12 cellular contexts compared by ENCODE assay signal in the genomic region with DNA sequence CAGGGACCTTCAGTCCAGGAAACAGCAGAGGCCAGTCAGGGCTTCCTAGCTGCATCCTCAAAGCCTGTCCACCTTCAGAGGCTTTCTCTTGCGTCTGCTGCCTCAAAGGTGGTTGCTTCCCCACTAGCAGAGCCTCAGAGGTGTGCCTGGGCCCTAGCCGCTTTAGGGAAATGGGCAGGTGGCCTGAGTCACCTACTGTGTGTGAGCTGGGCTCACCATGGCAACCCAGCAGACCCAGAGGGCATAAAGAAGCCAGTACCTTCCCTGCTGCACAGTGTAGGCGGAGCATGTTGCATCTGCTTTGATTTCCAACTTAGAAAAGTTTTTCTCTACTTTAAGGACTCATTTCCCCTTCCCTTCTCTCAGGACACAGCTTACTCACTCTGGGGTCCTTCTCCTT. TPM values are rescaled to one million over a fixed set of nuclear protein-coding genes. Genes with fewer than 3 reads are reported as not detected.
DNase-seq lines count a peak whose midpoint lies in the region; ATAC-seq, FAIRE-seq and TF ChIP-seq lines count a peak whose summit lies in the region.
"Had no signal": no experiment of that assay in that cellular context is flagged by ENCODE, and none has a peak within 500 bp of the region (broad histone marks: within the 10 kb centered on the region; RNA-seq: fewer than 3 reads in every experiment).

No MANE protein-coding gene starts in this region.

- H3K9me3 Mint-ChIP-seq in T-helper 2 cell treated with Interferon-gamma antibody and Interleukin-4, amounts not matched to agents 5 μg/mL and 100 μg/mL, for 36 hours: no peaks in the 10 kb centered on the region
- no peaks in the 10 kb centered on the region for H3K9me3 Mint-ChIP-seq in stimulated activated effector memory CD8-positive, alpha-beta T cell treated with anti-CD3 and anti-CD28 coated beads, Interleukin-12 subunit alpha, Interleukin-12 subunit beta, amount 100 ng/mL, for 72 hours
- H3K9me3 Mint-ChIP-seq: dendritic cell treated with granulocyte-macrophage colony-stimulating factor and Interleukin-4, amounts not matched to agents 40 ng/mL and 50 ng/mL, for 4 days had no signal

- BruUV-seq in PC-9 (replicated peaks; lab: Mats Ljungman, UMichigan): no TSS peak

- no peak overlapping the region for H3K56ac ChIP-seq in H1 (replicated peaks; ENCODE audit: insufficient read length, low read depth, low read length)

- peak overlapping the region; percentile 65 for H3K27ac ChIP-seq in PC-9
- no peak overlapping the region for H3K27ac ChIP-seq in H1 (ENCODE audit: low read depth, low read length)
- H3K27ac ChIP-seq: SJSA1 had no signal

- H2AK5ac ChIP-seq in H1 (ENCODE audit: low read depth, low read length): 0 out of 2 replicates have a peak overlapping the region, but pooled peaks have one; percentile 19

- TF ChIP-seq EP300 in H1 (IDR thresholded peaks at IDR 0.05; ENCODE audit: borderline replicate concordance in 1 of 2, low read depth in 2 of 2, low read length in 2 of 2): no peak

- no peak overlapping the region; the same call in 1 of the 2 replicates for H4K8ac ChIP-seq in H1 (ENCODE audit: extremely low read depth, insufficient read depth, low read length)

- no peak overlapping the region for H2BK5ac ChIP-seq in H1 (ENCODE audit: low read depth, low read length)

- TF ChIP-seq POLR2A in H1 (IDR thresholded peaks at IDR 0.05; ENCODE audit: control extremely low read depth in 1 of 2, low read depth in 2 of 2, low read length in 2 of 2): no peak

- no peak overlapping the region for H3K9ac ChIP-seq in H1 (replicated peaks in 1 of 4; ENCODE audit: extremely low read depth in 1 of 4, low read depth in 3 of 4, low read length in 3 of 4)

- peaks cover 20% of the 10 kb centered on the region for H3K79me1 ChIP-seq in H1 (ENCODE audit: low read depth, low read length)

- H2AFZ ChIP-seq in PC-9 (no peak overlapping the region), H1 (ENCODE audit: low read length) (no peak overlapping the region)

- TF ChIP-seq RAD21 in H1 (IDR thresholded peaks at IDR 0.05 in 1 of 2, conservative IDR thresholded peaks at IDR 0.05 in 1 of 2; ENCODE audit: low read depth in 2 of 2, low read length in 2 of 2): no peak

- H2BK15ac ChIP-seq in H1 (ENCODE audit: low read length): no peak overlapping the region

- peaks cover 24% of the 10 kb centered on the region for H3K4me1 Mint-ChIP-seq in T-helper 2 cell treated with Interferon-gamma antibody and Interleukin-4, amounts not matched to agents 5 μg/mL and 100 μg/mL, for 36 hours (ENCODE audit: low read depth)
- H3K4me1 Mint-ChIP-seq in stimulated activated effector memory CD8-positive, alpha-beta T cell treated with anti-CD3 and anti-CD28 coated beads, Interleukin-12 subunit alpha, Interleukin-12 subunit beta, amount 100 ng/mL, for 72 hours: peaks cover 39% of the 10 kb centered on the region

- intact Hi-C loops in PC-9 (cut with micrococcal nuclease; ENCODE audit: unreplicated experiment): no loop called here

- H3K9me2 ChIP-seq in PC-9 (ENCODE audit: insufficient read depth): no peaks in the 10 kb centered on the region

- H3K36me3 ChIP-seq in PC-9 (ENCODE audit: low read depth) (no peaks in the 10 kb centered on the region), H1 (ENCODE audit: control insufficient read depth in 2 of 4, insufficient read depth in 4 of 4, low read length in 3 of 4) (no peaks in the 10 kb centered on the region)
- H3K36me3 ChIP-seq: SJSA1 had no signal

- no peaks in the 10 kb centered on the region; the same call in 1 of the 2 replicates for H3K23me2 ChIP-seq in H1 (ENCODE audit: low read depth, low read length)

- no peak overlapping the region for H2BK120ac ChIP-seq in H1 (replicated peaks; ENCODE audit: low read depth, low read length)

- no peak for DNase-seq in T-helper 2 cell treated with Interferon-gamma antibody and Interleukin-4, amounts not matched to agents 5 μg/mL and 100 μg/mL, for 36 hours (ENCODE audit: low spot score)
- no peak for DNase-seq in T-helper 2 cell
- DNase-seq in PC-9: peak; percentile 84 to 86
- DNase-seq in H1 (ENCODE audit: low read depth in 1 of 2, low spot score in 2 of 2): no peak
- no peak for DNase-seq in stimulated activated effector memory CD8-positive, alpha-beta T cell treated with anti-CD3 and anti-CD28 coated beads, Interleukin-12 subunit alpha, Interleukin-12 subunit beta, amount 100 ng/mL, for 72 hours (ENCODE audit: low spot score in 2 of 2)
- no peak for DNase-seq in NCI-H1694 treated with DMSO at 0.1 percent for 48 hours (lab: John Stamatoyannopoulos, UW)
- DNase-seq in hepatic stellate cell (ENCODE audit: low spot score): no peak
- DNase-seq: AML-193, NCI-H1930 had no signal

- 87% methylated on average over 3 of the region's 3 CpGs; no CpG with 5 or more reads in 1 of the 2 experiments for WGBS in H1 (ENCODE audit: extremely low coverage in 1 of 2, insufficient coverage in 1 of 2, insufficient read length in 1 of 2, insufficient replicate concordance in 2 of 2, low coverage in 1 of 2, low lambda C conversion rate in 2 of 2, missing lambda C conversion rate in 1 of 2), 2 experiments

- H3K4me2 ChIP-seq in PC-9 (peak overlapping the region; percentile 81), H1 (ENCODE audit: insufficient read depth in 1 of 2, low read depth in 2 of 2, low read length in 2 of 2) (peak overlapping the region in 1 of 2 experiments; percentile 29; a peak in 1 of 4 replicates)

- H3K36me3 Mint-ChIP-seq in T-helper 2 cell treated with Interferon-gamma antibody and Interleukin-4, amounts not matched to agents 5 μg/mL and 100 μg/mL, for 36 hours (ENCODE audit: low read depth): peaks cover 12% of the 10 kb centered on the region
- H3K36me3 Mint-ChIP-seq in stimulated activated effector memory CD8-positive, alpha-beta T cell treated with anti-CD3 and anti-CD28 coated beads, Interleukin-12 subunit alpha, Interleukin-12 subunit beta, amount 100 ng/mL, for 72 hours: peaks cover 11% of the 10 kb centered on the region

- H2BK12ac ChIP-seq in H1 (ENCODE audit: low read depth, low read length): no peak overlapping the region

- CTCF ChIA-PET in PC-9 (lab: Charles Lee) (interaction anchor here (0.5 kb wide), 1 partner anchor 54 kb away, joined by 10 read pairs; no protein-coding TSS in a partner anchor), H1 (lab: Charles Lee; ENCODE audit: partially characterized antibody) (interaction anchor here (0.8 to 15.3 kb wide), 10 partner anchors 10 to 253 kb away, joined by 3 to 166 read pairs (median 8); partner anchors contain the start of gene SLC9A1)

- H3K9me3 ChIP-seq in PC-9 (ENCODE audit: insufficient read depth, low read depth) (no peaks in the 10 kb centered on the region), H1 (ENCODE audit: insufficient read depth in 2 of 2, low read depth in 1 of 2, low read length in 1 of 2) (no peaks in the 10 kb centered on the region)
- H3K9me3 ChIP-seq: SJSA1 had no signal

- POLR2A ChIA-PET in PC-9 (lab: Charles Lee; ENCODE audit: unreplicated experiment): interaction anchor here (0.6 to 1.2 kb wide), 3 partner anchors 12 to 1375 kb away, joined by 3 to 8 read pairs (median 3); partner anchors contain the start of gene SLC9A1
- POLR2A ChIA-PET in H1 (lab: Charles Lee; ENCODE audit: partially characterized antibody): interaction anchor here (0.6 to 14.5 kb wide), 8 partner anchors 8 to 111 kb away, joined by 3 to 257 read pairs (median 3); partner anchors contain the start of gene SLC9A1

- H3K4me3 Mint-ChIP-seq in T-helper 2 cell treated with Interferon-gamma antibody and Interleukin-4, amounts not matched to agents 5 μg/mL and 100 μg/mL, for 36 hours: no peak overlapping the region
- H3K4me3 Mint-ChIP-seq in stimulated activated effector memory CD8-positive, alpha-beta T cell treated with anti-CD3 and anti-CD28 coated beads, Interleukin-12 subunit alpha, Interleukin-12 subunit beta, amount 100 ng/mL, for 72 hours: no peak overlapping the region
- H3K4me3 Mint-ChIP-seq: dendritic cell treated with granulocyte-macrophage colony-stimulating factor and Interleukin-4, amounts not matched to agents 40 ng/mL and 50 ng/mL, for 4 days had no signal

- no peak overlapping the region for H4K5ac ChIP-seq in H1 (ENCODE audit: insufficient read length, low read depth, low read length)

- no peak overlapping the region for H3K4ac ChIP-seq in H1 (replicated peaks; ENCODE audit: insufficient read length, low read depth, low read length)

- H3K4me3 ChIP-seq in PC-9 (peak overlapping the region; percentile 16; the same call in 1 of the 2 replicates), H1 (ENCODE audit: extremely low read depth in 1 of 4, insufficient read depth in 2 of 4, low read depth in 3 of 4, low read length in 4 of 4) (no peak overlapping the region)
- H3K4me3 ChIP-seq: SJSA1 had no signal

- H3F3A ChIP-seq in PC-9 (ENCODE audit: insufficient read depth, low read depth): peaks cover 49% of the 10 kb centered on the region

- no peaks in the 10 kb centered on the region for H3K27me3 Mint-ChIP-seq in T-helper 2 cell treated with Interferon-gamma antibody and Interleukin-4, amounts not matched to agents 5 μg/mL and 100 μg/mL, for 36 hours (ENCODE audit: low read depth)
- H3K27me3 Mint-ChIP-seq: dendritic cell treated with granulocyte-macrophage colony-stimulating factor and Interleukin-4, amounts not matched to agents 40 ng/mL and 50 ng/mL, for 4 days had no signal

- ATAC-seq in stimulated activated effector memory CD8-positive, alpha-beta T cell treated with anti-CD3 and anti-CD28 coated beads, Interleukin-12 subunit alpha, Interleukin-12 subunit beta, amount 100 ng/mL, for 72 hours: peak; percentile 63
- ATAC-seq in GM19351 (IDR thresholded peaks at IDR 0.05; ENCODE audit: unreplicated experiment): no peak

- H3K4me1 ChIP-seq in PC-9 (replicated peaks; ENCODE audit: insufficient read depth) (peaks cover 70% of the 10 kb centered on the region), H1 (replicated peaks in 1 of 4; ENCODE audit: control insufficient read depth in 3 of 4, insufficient read depth in 4 of 4, low read length in 3 of 4) (peaks cover 12 to 26% (median 21%) of the 10 kb centered on the region in 4 experiments)

- TF ChIP-seq CTCF in PC-9 (conservative IDR thresholded peaks at IDR 0.05) (no peak), H1 (IDR thresholded peaks at IDR 0.05; ENCODE audit: control extremely low read depth in 1 of 3, insufficient read depth in 1 of 3, low read depth in 1 of 3, low read length in 3 of 3) (no peak)

- peak overlapping the region; percentile 10; the same call in 1 of the 2 replicates for H3K18ac ChIP-seq in H1 (ENCODE audit: extremely low read depth, low read length)

- FAIRE-seq in H1 (lab: Jason Lieb, UNC): no peak

- no peak overlapping the region for H4K91ac ChIP-seq in H1 (replicated peaks; ENCODE audit: insufficient read length, low read length)

- H3K27me3 ChIP-seq in PC-9 (ENCODE audit: insufficient read depth, low read depth) (no peaks in the 10 kb centered on the region), H1 (replicated peaks in 1 of 4; ENCODE audit: control insufficient read depth in 3 of 4, extremely low read depth in 1 of 4, insufficient read depth in 3 of 4, low read length in 3 of 4) (no peaks in the 10 kb centered on the region)
- H3K27me3 ChIP-seq: SJSA1 had no signal

- H3K14ac ChIP-seq in H1 (ENCODE audit: insufficient read length): no peak overlapping the region

- H3K79me2 ChIP-seq in PC-9 (ENCODE audit: low read depth): peaks cover 71% of the 10 kb centered on the region
- H3K79me2 ChIP-seq in H1 (ENCODE audit: control insufficient read depth in 1 of 2, insufficient read depth in 2 of 2, low read length in 2 of 2): peaks cover 0 to 25% of the 10 kb centered on the region in 2 experiments; a peak in 2 of 4 replicates

- H2BK20ac ChIP-seq in H1 (ENCODE audit: low read length): no peak overlapping the region

- H4K20me1 ChIP-seq in PC-9 (ENCODE audit: insufficient read depth) (no peaks in the 10 kb centered on the region), H1 (replicated peaks in 1 of 2; ENCODE audit: control insufficient read depth in 1 of 2, insufficient read depth in 2 of 2, low read length in 2 of 2) (peaks cover 0 to 3% of the 10 kb centered on the region in 2 experiments)

- H3K23ac ChIP-seq in H1 (ENCODE audit: insufficient read length): no peak overlapping the region

- H3K27ac Mint-ChIP-seq in T-helper 2 cell treated with Interferon-gamma antibody and Interleukin-4, amounts not matched to agents 5 μg/mL and 100 μg/mL, for 36 hours: peak overlapping the region; percentile 3
- H3K27ac Mint-ChIP-seq in stimulated activated effector memory CD8-positive, alpha-beta T cell treated with anti-CD3 and anti-CD28 coated beads, Interleukin-12 subunit alpha, Interleukin-12 subunit beta, amount 100 ng/mL, for 72 hours: peak overlapping the region; percentile 56
- H3K27ac Mint-ChIP-seq: dendritic cell treated with granulocyte-macrophage colony-stimulating factor and Interleukin-4, amounts not matched to agents 40 ng/mL and 50 ng/mL, for 4 days had no signal

RNA-seq across cellular contexts. Expression of gene SLC9A1, which starts 12.5 kb away (rescaled TPM):
- total RNA-seq in PC-9 (2021): 17.9 and 27.5 TPM in 2 replicates
- 25.1 and 25.5 TPM in 2 replicates for total RNA-seq in H1 (2021; fragmentation: NEBNext Ultra II Directional; extraction: Animal tissue kit (Norgen Biotek cat#: 25700))
- 11.3 and 17.3 TPM in 2 replicates for polyA plus RNA-seq in H1 (2011; rRNA removed)
- polyA plus RNA-seq in H1 (2011; cell fraction: cytosol; rRNA removed): 6.0 TPM
- polyA plus RNA-seq in H1 (2011; cell fraction: nucleus; rRNA removed): 16.9 TPM
- 17.6 to 24.0 TPM (median 21.1 TPM) in 4 replicates for polyA plus RNA-seq in H1 (2012, experiment 1 of 2)
- 16.8 TPM for polyA plus RNA-seq in H1 (2012, experiment 2 of 2)
- polyA plus RNA-seq in H1 (2013, experiment 1 of 2): 37.1 TPM
- polyA plus RNA-seq in H1 (2013, experiment 2 of 2): 31.2 TPM
- 7.7 and 11.4 TPM in 2 replicates for polyA minus RNA-seq in H1 (2011; rRNA and poly(A)+ RNA removed)
- polyA minus RNA-seq in H1 (2011; cell fraction: cytosol; rRNA and poly(A)+ RNA removed): 11.7 TPM
- polyA minus RNA-seq in H1 (2011; cell fraction: nucleus; rRNA and poly(A)+ RNA removed): 11.3 TPM

Comparison
In these comparisons a context has a peak if more than half of its experiments do, and no peak if none do; other contexts are left out.
1. DNase-seq: peak in PC-9 (2 of 2); none in T-helper 2 cell treated with Interferon-gamma antibody and Interleukin-4, amounts not matched to agents 5 μg/mL and 100 μg/mL, for 36 hours (single experiment), T-helper 2 cell (0 of 5), H1 (0 of 2), stimulated activated effector memory CD8-positive, alpha-beta T cell treated with anti-CD3 and anti-CD28 coated beads, Interleukin-12 subunit alpha, Interleukin-12 subunit beta, amount 100 ng/mL, for 72 hours (0 of 2), NCI-H1694 treated with DMSO at 0.1 percent for 48 hours (single experiment) and hepatic stellate cell (single experiment).